Comparison of ENCODE assay signal across 11 cellular contexts in the genomic region with DNA sequence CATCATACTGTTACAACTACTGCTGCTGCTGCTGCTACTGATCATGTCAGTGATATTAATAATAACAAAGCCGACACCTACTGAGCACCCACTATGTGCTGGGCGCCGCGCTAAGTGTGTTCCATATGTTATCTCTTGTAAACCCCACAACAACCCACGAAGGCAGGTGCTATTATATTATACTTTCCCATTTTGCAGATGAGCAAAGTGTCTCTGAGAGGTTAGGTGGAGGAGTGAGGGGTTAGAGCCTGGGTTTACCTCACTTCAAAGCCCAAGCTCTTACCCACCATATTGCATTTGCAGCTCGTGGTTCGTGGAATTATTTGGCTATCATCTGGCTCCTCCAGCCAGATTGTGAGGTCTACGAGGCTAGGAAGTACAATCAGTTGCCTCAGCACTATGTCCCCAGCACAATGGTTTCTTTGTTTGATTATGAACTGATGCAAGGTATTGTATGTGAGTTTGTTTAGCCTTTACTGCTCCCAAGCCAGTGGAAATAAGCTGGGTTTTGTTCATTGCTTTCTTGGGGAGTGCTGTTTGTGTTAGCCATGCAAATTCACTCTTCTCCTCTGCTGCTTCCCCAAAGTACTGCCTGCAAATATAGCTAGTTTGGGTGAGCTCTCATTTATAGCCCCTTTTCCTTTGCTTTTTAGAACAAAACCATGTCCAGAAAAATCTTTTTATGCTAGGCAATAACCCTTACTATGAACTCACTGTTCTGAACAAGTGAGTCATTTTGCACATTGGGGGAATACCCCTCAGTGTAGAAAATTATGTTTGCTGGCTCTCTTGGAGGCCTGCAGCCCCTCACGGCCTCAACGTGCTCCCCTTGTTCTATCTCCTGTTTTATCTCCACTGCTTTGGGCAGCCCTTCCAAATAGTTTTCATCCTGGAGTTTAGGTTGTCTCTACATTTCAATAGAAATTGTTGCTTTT. TPM values are rescaled to one million over a fixed set of nuclear protein-coding genes. Genes with fewer than 3 reads are reported as not detected.
DNase-seq lines count a peak whose midpoint lies in the region; ATAC-seq and TF ChIP-seq lines count a peak whose summit lies in the region.
"Had no signal": no experiment of that assay in that cellular context is flagged by ENCODE, and none has a peak within 500 bp of the region (broad histone marks: within the 10 kb centered on the region; RNA-seq: fewer than 3 reads in every experiment).

No MANE protein-coding gene starts in this region.

- TF ChIP-seq CTCF in Calu3 (IDR thresholded peaks at IDR 0.05; ENCODE audit: unreplicated experiment) (no peak), fibroblast of pulmonary artery (IDR thresholded peaks at IDR 0.05; ENCODE audit: low read length, missing control alignments) (no peak), SK-N-SH (IDR thresholded peaks at IDR 0.05) (no peak)
- no peak for TF ChIP-seq CTCF in CD4-positive, alpha-beta T cell (IDR thresholded peaks at IDR 0.05)

- H3K4me1 ChIP-seq in SK-N-SH (ENCODE audit: control insufficient read depth in 1 of 2, insufficient read depth in 2 of 2, low read depth in 1 of 2, low read length in 1 of 2) = peaks cover 0 to 48% of the 10 kb centered on the region in 2 experiments; a peak in 2 of 4 replicates
- H3K4me1 ChIP-seq: uterus had no signal

- no peaks in the 10 kb centered on the region for H3K9me3 ChIP-seq in CD4-positive, alpha-beta T cell (ENCODE audit: control insufficient read depth, low read length)
- no peaks in the 10 kb centered on the region for H3K9me3 ChIP-seq in SK-N-SH
- H3K9me3 ChIP-seq: uterus had no signal

- no peaks in the 10 kb centered on the region for H3K36me3 Mint-ChIP-seq in Calu3 (ENCODE audit: insufficient read depth, unreplicated experiment)
- no peaks in the 10 kb centered on the region for H3K36me3 Mint-ChIP-seq in CD4-positive, alpha-beta T cell (ENCODE audit: low read depth)
- no peaks in the 10 kb centered on the region for H3K36me3 Mint-ChIP-seq in activated T-helper 2 cell treated with anti-CD3 and anti-CD28 coated beads, Interferon-gamma antibody, Interleukin-2, Interleukin-4, amounts not matched to agents 10 μg/mL and 5 μg/mL and 100 μg/mL, durations not matched to agents 14 hours and 24 hours and 36 hours (ENCODE audit: low read depth)
- H3K36me3 Mint-ChIP-seq: naive thymus-derived CD8-positive, alpha-beta T cell had no signal

- no peak overlapping the region for H2AFZ ChIP-seq in SK-N-SH (ENCODE audit: low read depth)

- H3K27ac Mint-ChIP-seq in Calu3 (ENCODE audit: unreplicated experiment) = peak overlapping the region; percentile 79
- H3K27ac Mint-ChIP-seq in CD4-positive, alpha-beta T cell = no peak overlapping the region
- H3K27ac Mint-ChIP-seq in activated T-helper 2 cell treated with anti-CD3 and anti-CD28 coated beads, Interferon-gamma antibody, Interleukin-2, Interleukin-4, amounts not matched to agents 10 μg/mL and 5 μg/mL and 100 μg/mL, durations not matched to agents 14 hours and 24 hours and 36 hours = no peak overlapping the region
- H3K27ac Mint-ChIP-seq: naive thymus-derived CD8-positive, alpha-beta T cell had no signal

- DNase-seq in Calu3 (peak; percentile 10), HuH-7 (ENCODE audit: low spot score) (peak; percentile 28), fibroblast of pulmonary artery (ENCODE audit: low read depth) (peak; percentile 16), NCI-H128 (lab: John Stamatoyannopoulos, UW; ENCODE audit: unreplicated experiment) (no peak), SK-N-SH (no peak)
- no peak for DNase-seq in CD4-positive, alpha-beta T cell
- no peak for DNase-seq in activated T-helper 2 cell treated with anti-CD3 and anti-CD28 coated beads, Interferon-gamma antibody, Interleukin-2, Interleukin-4, amounts not matched to agents 10 μg/mL and 5 μg/mL and 100 μg/mL, durations not matched to agents 14 hours and 24 hours and 36 hours (ENCODE audit: low spot score)
- DNase-seq: naive thymus-derived CD8-positive, alpha-beta T cell; uterus had no signal

- no peak overlapping the region for H3K27ac ChIP-seq in CD4-positive, alpha-beta T cell (ENCODE audit: low read depth, low read length)
- no peak overlapping the region for H3K27ac ChIP-seq in SK-N-SH (ENCODE audit: low read depth in 2 of 2, low read length in 1 of 2)
- H3K27ac ChIP-seq: HL-60, uterus had no signal

- no peaks in the 10 kb centered on the region for H3K9me2 ChIP-seq in SK-N-SH

- peak; percentile 81 for ATAC-seq in GM19023 (IDR thresholded peaks at IDR 0.05; ENCODE audit: unreplicated experiment)
- no peak for ATAC-seq in CD4-positive, alpha-beta T cell (ENCODE audit: poor library complexity)
- ATAC-seq: naive thymus-derived CD8-positive, alpha-beta T cell had no signal

- no peak overlapping the region for H3K4me3 Mint-ChIP-seq in Calu3 (ENCODE audit: low read depth, unreplicated experiment)
- H3K4me3 Mint-ChIP-seq in CD4-positive, alpha-beta T cell = no peak overlapping the region
- H3K4me3 Mint-ChIP-seq in activated T-helper 2 cell treated with anti-CD3 and anti-CD28 coated beads, Interferon-gamma antibody, Interleukin-2, Interleukin-4, amounts not matched to agents 10 μg/mL and 5 μg/mL and 100 μg/mL, durations not matched to agents 14 hours and 24 hours and 36 hours (ENCODE audit: low read depth) = no peak overlapping the region
- H3K4me3 Mint-ChIP-seq: naive thymus-derived CD8-positive, alpha-beta T cell had no signal

- no peaks in the 10 kb centered on the region for H3F3A ChIP-seq in SK-N-SH (replicated peaks; ENCODE audit: insufficient read depth)

- POLR2A ChIA-PET in CD4-positive, alpha-beta T cell (lab: Charles Lee) = no interaction called here
- POLR2A ChIA-PET in SK-N-SH (lab: Yijun Ruan, JAX) = no interaction called here

- CTCF ChIA-PET in Calu3 (lab: Charles Lee) = no interaction called here
- CTCF ChIA-PET in CD4-positive, alpha-beta T cell (lab: Charles Lee) = no interaction called here
- CTCF ChIA-PET in SK-N-SH (lab: Yijun Ruan, JAX) = interaction anchor here (5.2 kb wide), 1 partner anchor 11 kb away, joined by 54 read pairs; no protein-coding TSS in a partner anchor

- H4K20me1 ChIP-seq in SK-N-SH (ENCODE audit: insufficient read depth) = no peaks in the 10 kb centered on the region

- no TSS peak for BruUV-seq in Calu3 (replicated peaks; lab: Mats Ljungman, UMichigan)

- TF ChIP-seq RAD21 in SK-N-SH (IDR thresholded peaks at IDR 0.05; ENCODE audit: low read length) = no peak

- WGBS in SK-N-SH (ENCODE audit: low lambda C conversion rate) = 71% methylated on average over 10 of the region's 10 CpGs

- no peaks in the 10 kb centered on the region for H3K36me3 ChIP-seq in SK-N-SH (replicated peaks in 1 of 2; ENCODE audit: control insufficient read depth in 1 of 2, insufficient read depth in 2 of 2, low read length in 1 of 2)
- H3K36me3 ChIP-seq: uterus had no signal

- no peaks in the 10 kb centered on the region for H3K9me3 Mint-ChIP-seq in Calu3 (ENCODE audit: low read depth, unreplicated experiment)
- H3K9me3 Mint-ChIP-seq in CD4-positive, alpha-beta T cell = no peaks in the 10 kb centered on the region
- H3K9me3 Mint-ChIP-seq in activated T-helper 2 cell treated with anti-CD3 and anti-CD28 coated beads, Interferon-gamma antibody, Interleukin-2, Interleukin-4, amounts not matched to agents 10 μg/mL and 5 μg/mL and 100 μg/mL, durations not matched to agents 14 hours and 24 hours and 36 hours = no peaks in the 10 kb centered on the region
- H3K9me3 Mint-ChIP-seq: naive thymus-derived CD8-positive, alpha-beta T cell had no signal

- H3K27me3 ChIP-seq in CD4-positive, alpha-beta T cell (ENCODE audit: control insufficient read depth, insufficient read depth, low read length) = no peaks in the 10 kb centered on the region
- H3K27me3 ChIP-seq in SK-N-SH (ENCODE audit: insufficient read depth) = no peaks in the 10 kb centered on the region
- H3K27me3 ChIP-seq: uterus had no signal

- H3K9ac ChIP-seq in SK-N-SH = no peak overlapping the region

- peaks cover 16% of the 10 kb centered on the region for H3K4me1 Mint-ChIP-seq in Calu3 (ENCODE audit: low read depth, unreplicated experiment)
- no peaks in the 10 kb centered on the region for H3K4me1 Mint-ChIP-seq in CD4-positive, alpha-beta T cell (ENCODE audit: low read depth)
- H3K4me1 Mint-ChIP-seq in activated T-helper 2 cell treated with anti-CD3 and anti-CD28 coated beads, Interferon-gamma antibody, Interleukin-2, Interleukin-4, amounts not matched to agents 10 μg/mL and 5 μg/mL and 100 μg/mL, durations not matched to agents 14 hours and 24 hours and 36 hours (ENCODE audit: low read depth) = peaks cover 20% of the 10 kb centered on the region

- H3K27me3 Mint-ChIP-seq in Calu3 (ENCODE audit: unreplicated experiment) = no peaks in the 10 kb centered on the region
- H3K27me3 Mint-ChIP-seq in CD4-positive, alpha-beta T cell = peaks cover 8% of the 10 kb centered on the region
- H3K27me3 Mint-ChIP-seq in activated T-helper 2 cell treated with anti-CD3 and anti-CD28 coated beads, Interferon-gamma antibody, Interleukin-2, Interleukin-4, amounts not matched to agents 10 μg/mL and 5 μg/mL and 100 μg/mL, durations not matched to agents 14 hours and 24 hours and 36 hours (ENCODE audit: low read depth) = peaks cover 5% of the 10 kb centered on the region

- H3K4me2 ChIP-seq in SK-N-SH = no peak overlapping the region

- no peak for TF ChIP-seq EP300 in SK-N-SH (IDR thresholded peaks at IDR 0.05; ENCODE audit: borderline replicate concordance in 1 of 2, low read depth in 1 of 2, low read length in 1 of 2)

- intact Hi-C loops in Calu3 (cut with micrococcal nuclease; ENCODE audit: unreplicated experiment) = no loop called here
- intact Hi-C loops in CD4-positive, alpha-beta T cell (cut with DNase I, micrococcal nuclease) = no loop called here
- intact Hi-C loops in activated T-helper 2 cell treated with anti-CD3 and anti-CD28 coated beads, Interferon-gamma antibody, Interleukin-2, Interleukin-4, amounts not matched to agents 10 μg/mL and 5 μg/mL and 100 μg/mL, durations not matched to agents 14 hours and 24 hours and 36 hours (cut with micrococcal nuclease) = no loop called here

- H3K79me2 ChIP-seq in SK-N-SH (ENCODE audit: insufficient read depth) = no peaks in the 10 kb centered on the region

- H3K4me3 ChIP-seq in fibroblast of pulmonary artery (replicated peaks; ENCODE audit: low read depth, low read length) = no peak overlapping the region
- no peak overlapping the region for H3K4me3 ChIP-seq in SK-N-SH (ENCODE audit: low read depth in 2 of 2, low read length in 1 of 2)
- H3K4me3 ChIP-seq: uterus had no signal

RNA-seq across cellular contexts. Expression of a gene that starts 47.9 kb away (rescaled TPM):
- total RNA-seq in Calu3 (2022) = 27.0 and 27.1 TPM in 2 replicates
- total RNA-seq in CD4-positive, alpha-beta T cell = 10 to 100 TPM; 18.1 to 19.9 TPM
- 39.5 and 41.7 TPM in 2 replicates for total RNA-seq in activated T-helper 2 cell treated with anti-CD3 and anti-CD28 coated beads, Interferon-gamma antibody, Interleukin-2, Interleukin-4, amounts not matched to agents 10 μg/mL and 5 μg/mL and 100 μg/mL, durations not matched to agents 14 hours and 24 hours and 36 hours
- 31.6 and 35.6 TPM in 2 replicates for polyA plus RNA-seq in SK-N-SH (2012; rRNA removed)
- polyA plus RNA-seq in SK-N-SH (2012; cell fraction: cytosol; rRNA removed) = 33.3 and 33.7 TPM in 2 replicates
- polyA plus RNA-seq in SK-N-SH (2012; cell fraction: nucleus; rRNA removed) = 29.3 and 39.1 TPM in 2 replicates

RNA-seq across cellular contexts. Expression of a gene that starts 48.2 kb away (rescaled TPM):
- total RNA-seq in Calu3 (2022) = 85.5 and 101 TPM in 2 replicates
- total RNA-seq in CD4-positive, alpha-beta T cell = 10 to 100 TPM; 83.4 to 84.2 TPM
- 208 and 223 TPM in 2 replicates for total RNA-seq in activated T-helper 2 cell treated with anti-CD3 and anti-CD28 coated beads, Interferon-gamma antibody, Interleukin-2, Interleukin-4, amounts not matched to agents 10 μg/mL and 5 μg/mL and 100 μg/mL, durations not matched to agents 14 hours and 24 hours and 36 hours
- 154 and 174 TPM in 2 replicates for polyA plus RNA-seq in SK-N-SH (2012; rRNA removed)
- polyA plus RNA-seq in SK-N-SH (2012; cell fraction: cytosol; rRNA removed) = 165 and 169 TPM in 2 replicates
- 63.5 and 75.2 TPM in 2 replicates for polyA plus RNA-seq in SK-N-SH (2012; cell fraction: nucleus; rRNA removed)

Comparison
In these comparisons a context has a peak if more than half of its experiments do, and no peak if none do; other contexts are left out.
1. DNase-seq: peak in Calu3 (single experiment), HuH-7 (single experiment) and fibroblast of pulmonary artery (single experiment); none in CD4-positive, alpha-beta T cell (0 of 10), activated T-helper 2 cell treated with anti-CD3 and anti-CD28 coated beads, Interferon-gamma antibody, Interleukin-2, Interleukin-4, amounts not matched to agents 10 μg/mL and 5 μg/mL and 100 μg/mL, durations not matched to agents 14 hours and 24 hours and 36 hours (single experiment), NCI-H128 (single experiment) and SK-N-SH (single experiment).